In genomic region chr7:150959739-150960734, GRCh38 we compare ENCODE assay signal across 1 cellular context.
TF ChIP-seq lines count a peak whose summit lies in the region.

No MANE protein-coding gene starts in this region.

TF ChIP-seq in K562, 482 proteins besides CTCF, POLR2A, EP300 and RAD21 (continued from another document and continues in another):
- TF ChIP-seq GTF3C2 (IDR thresholded peaks at IDR 0.05; ENCODE audit: borderline replicate concordance, extremely low read depth, insufficient read length) = no peak
- no peak; the same call in 1 of the 2 replicates for TF ChIP-seq EGR1 (conservative IDR thresholded peaks at IDR 0.05)
- no peak for TF ChIP-seq SIX5 (IDR thresholded peaks at IDR 0.05; ENCODE audit: borderline replicate concordance in 1 of 2, insufficient read depth in 1 of 2, low read depth in 1 of 2, low read length in 2 of 2)
- TF ChIP-seq KDM2B (CRISPR knock-in tag; IDR thresholded peaks at IDR 0.05) = peak; percentile 98
- peak in 1 of 3 experiments; percentile 81; a peak in 2 of 6 replicates for TF ChIP-seq ZBTB11 (CRISPR knock-in tag; IDR thresholded peaks at IDR 0.05)
- peak; percentile 83 for TF ChIP-seq HDAC8 (tag; IDR thresholded peaks at IDR 0.05)
- peak; percentile 98 for TF ChIP-seq CBFA2T2 (conservative IDR thresholded peaks at IDR 0.05)
- TF ChIP-seq ZC3H8 (IDR thresholded peaks at IDR 0.05) = peak; percentile 64; the same call in 1 of the 2 replicates
- TF ChIP-seq PBX2 (CRISPR knock-in tag; IDR thresholded peaks at IDR 0.05; ENCODE audit: low read depth) = no peak
- TF ChIP-seq PBX2 (tag; conservative IDR thresholded peaks at IDR 0.05; ENCODE audit: low read depth) = peak; percentile 74
- TF ChIP-seq MLLT1 (IDR thresholded peaks at IDR 0.05) = peak; percentile 19 to 69; a peak in 3 of 4 replicates
- no peak for TF ChIP-seq NFIX (CRISPR knock-in tag; IDR thresholded peaks at IDR 0.05; ENCODE audit: low read depth)
- TF ChIP-seq BHLHE40 (IDR thresholded peaks at IDR 0.05; ENCODE audit: low read length) = peak; percentile 95
- TF ChIP-seq JUNB (CRISPR knock-in tag; conservative IDR thresholded peaks at IDR 0.05) = peak; percentile 64; the same call in 1 of the 2 replicates
- TF ChIP-seq ATF6 (CRISPR knock-in tag; IDR thresholded peaks at IDR 0.05) = peak; percentile 74; the same call in 1 of the 2 replicates
- no peak for TF ChIP-seq ZNF263 (CRISPR knock-in tag; IDR thresholded peaks at IDR 0.05; ENCODE audit: borderline replicate concordance)
- TF ChIP-seq XRCC4 (IDR thresholded peaks at IDR 0.05; ENCODE audit: extremely low read depth, insufficient read depth, insufficient read length) = no peak
- TF ChIP-seq HOXB6 (CRISPR knock-in tag; IDR thresholded peaks at IDR 0.05; ENCODE audit: borderline replicate concordance) = no peak
- TF ChIP-seq PTRF (tag; IDR thresholded peaks at IDR 0.05) = peak; percentile 88
- no peak for TF ChIP-seq ELK3 (CRISPR knock-in tag; IDR thresholded peaks at IDR 0.05)
- no peak for TF ChIP-seq BMI1 (IDR thresholded peaks at IDR 0.05; ENCODE audit: low read length)
- peak; percentile 100 for TF ChIP-seq RNF2 (IDR thresholded peaks at IDR 0.05)
- TF ChIP-seq CTBP1 (IDR thresholded peaks at IDR 0.05; ENCODE audit: borderline replicate concordance) = peak; percentile 82
- TF ChIP-seq PPARD (CRISPR knock-in tag; IDR thresholded peaks at IDR 0.05) = no peak
- peak; percentile 87 for TF ChIP-seq ZNF41 (CRISPR knock-in tag; conservative IDR thresholded peaks at IDR 0.05)
- TF ChIP-seq PML (IDR thresholded peaks at IDR 0.05; ENCODE audit: low read length) = peak; percentile 98
- no peak for TF ChIP-seq USF1 (CRISPR knock-in tag; IDR thresholded peaks at IDR 0.05)
- TF ChIP-seq CEBPG (CRISPR knock-in tag; IDR thresholded peaks at IDR 0.05) = peak; percentile 86
- TF ChIP-seq CEBPG (tag; conservative IDR thresholded peaks at IDR 0.05 in 1 of 2, IDR thresholded peaks at IDR 0.05 in 1 of 2) = peak in 1 of 2 experiments; percentile 91; a peak in 3 of 4 replicates
- TF ChIP-seq CBX3 (IDR thresholded peaks at IDR 0.05; ENCODE audit: borderline replicate concordance in 1 of 2, low read length in 2 of 2) = peak in 1 of 2 experiments; percentile 95; a peak in 2 of 3 replicates
- 0 out of 2 replicates have a peak, but pooled peaks have one; percentile 25 for TF ChIP-seq NR1H2 (CRISPR knock-in tag; IDR thresholded peaks at IDR 0.05)
- TF ChIP-seq ZNF518B (CRISPR knock-in tag; IDR thresholded peaks at IDR 0.05) = no peak
- TF ChIP-seq ZNF143 (CRISPR knock-in tag; IDR thresholded peaks at IDR 0.05) = no peak
- no peak for TF ChIP-seq XRCC3 (IDR thresholded peaks at IDR 0.05)
- TF ChIP-seq TFE3 (CRISPR knock-in tag; IDR thresholded peaks at IDR 0.05) = peak; percentile 13; the same call in 1 of the 2 replicates
- no peak for TF ChIP-seq SFPQ (IDR thresholded peaks at IDR 0.05; ENCODE audit: low read depth, low read length)
- TF ChIP-seq PRMT5 (CRISPR knock-in tag; IDR thresholded peaks at IDR 0.05) = no peak
